14 cellular contexts compared by ENCODE assay signal in genomic region chr2:239002960-239003932, GRCh38.
DNase-seq lines count a peak whose midpoint lies in the region; ATAC-seq lines count a peak whose summit lies in the region.
"Had no signal": no experiment of that assay in that cellular context is flagged by ENCODE, and none has a peak within 500 bp of the region (broad histone marks: within the 10 kb centered on the region; RNA-seq: fewer than 3 reads in every experiment).

No MANE protein-coding gene starts in this region.

- H3K9ac ChIP-seq in rectal smooth muscle tissue (ENCODE audit: low read length), result no peak overlapping the region
- H3K9ac ChIP-seq: neural progenitor cell had no signal

- no peaks in the 10 kb centered on the region for H3K36me3 ChIP-seq in rectal smooth muscle tissue (ENCODE audit: control insufficient read depth, insufficient read depth, low read length)
- H3K36me3 ChIP-seq: neural progenitor cell had no signal

- no peaks in the 10 kb centered on the region for H3K27me3 ChIP-seq in rectal smooth muscle tissue (ENCODE audit: control insufficient read depth, insufficient read depth, low read length)
- H3K27me3 ChIP-seq: neural progenitor cell had no signal

- no peak overlapping the region for H3K4me3 ChIP-seq in rectal smooth muscle tissue (ENCODE audit: low read length)
- H3K4me3 ChIP-seq: neural progenitor cell had no signal

- DNase-seq in GM03348 (ENCODE audit: low spot score), result peak; percentile 85
- DNase-seq in T1000 (lab: John Stamatoyannopoulos, UW), result peak; percentile 81
- peak; percentile 76 for DNase-seq in foreskin melanocyte
- no peak for DNase-seq in KG1 (lab: John Stamatoyannopoulos, UW)
- no peak for DNase-seq in stimulated activated CD8-positive, alpha-beta memory T cell treated with anti-CD3 and anti-CD28 coated beads, Interleukin-4, amount 100 ng/mL, for 48 hours
- no peak for DNase-seq in SHP77 (lab: John Stamatoyannopoulos, UW)
- DNase-seq: activated CD8-positive, alpha-beta T cell treated with anti-CD3 and anti-CD28 coated beads, Interleukin-2, amount 10 ng/mL, durations not matched to agents 7 days and 5 days; DMS79; dorsolateral prefrontal cortex; NCI-H446 treated with DMSO at 0.1 percent for 48 hours had no signal

- peaks cover 3% of the 10 kb centered on the region for H3K4me1 ChIP-seq in rectal smooth muscle tissue (ENCODE audit: control insufficient read depth, insufficient read depth, low read length)
- H3K4me1 ChIP-seq: neural progenitor cell had no signal

- no peak for ATAC-seq in HG03378 (IDR thresholded peaks at IDR 0.05; ENCODE audit: unreplicated experiment)
- ATAC-seq: activated CD8-positive, alpha-beta T cell treated with anti-CD3 and anti-CD28 coated beads, Interleukin-2, amount 10 ng/mL, durations not matched to agents 7 days and 5 days; stimulated activated effector memory CD8-positive, alpha-beta T cell treated with anti-CD3 and anti-CD28 coated beads, Interleukin-12 subunit alpha, Interleukin-12 subunit beta, amount 100 ng/mL, for 72 hours had no signal

- peak overlapping the region; percentile 38 for H3K27ac ChIP-seq in rectal smooth muscle tissue (ENCODE audit: low read depth, low read length)
- H3K27ac ChIP-seq: neural progenitor cell had no signal

Comparison
In these comparisons a context has a peak if more than half of its experiments do, and no peak if none do; other contexts are left out.
1. DNase-seq: peak in GM03348 (single experiment), T1000 (single experiment) and foreskin melanocyte (single experiment); none in KG1 (single experiment), stimulated activated CD8-positive, alpha-beta memory T cell treated with anti-CD3 and anti-CD28 coated beads, Interleukin-4, amount 100 ng/mL, for 48 hours (single experiment) and SHP77 (0 of 2).